Comparison of ENCODE assay signal across 10 cellular contexts in the genomic region with DNA sequence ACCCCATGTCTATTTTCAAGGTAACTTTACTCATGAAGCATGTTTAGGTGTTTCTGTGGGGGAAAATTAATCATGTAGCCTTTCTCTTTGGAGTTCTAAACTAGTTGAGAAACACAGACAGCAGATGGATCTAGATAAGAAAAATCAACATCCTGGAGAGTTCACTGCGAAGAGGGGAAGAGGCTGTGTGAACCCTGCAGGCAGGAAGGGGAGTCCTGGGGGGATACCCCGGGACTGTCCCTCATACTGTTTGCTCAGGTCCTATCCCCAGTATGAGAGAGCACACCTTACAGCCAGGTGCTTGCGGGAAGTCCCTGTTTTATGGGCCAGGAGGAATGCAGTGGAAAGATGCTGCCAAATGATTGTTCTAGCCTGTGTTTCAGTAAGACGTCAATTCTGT. TPM values are rescaled to one million over a fixed set of nuclear protein-coding genes. Genes with fewer than 3 reads are reported as not detected.
DNase-seq lines count a peak whose midpoint lies in the region; TF ChIP-seq lines count a peak whose summit lies in the region.
"Had no signal": no experiment of that assay in that cellular context is flagged by ENCODE, and none has a peak within 500 bp of the region (broad histone marks: within the 10 kb centered on the region; RNA-seq: fewer than 3 reads in every experiment).

No MANE protein-coding gene starts in this region.

- in situ Hi-C loops in transverse colon (cut with MboI; ENCODE audit: low pct_ligation_motif_present in 1 of 4, low pct_unique_long_range_greater_than_20kb in 1 of 4, low sequenced_read_pairs in 3 of 4): no loop called here
- in situ Hi-C loops in KBM-7 (cut with MboI; ENCODE audit: low pct_unique_long_range_greater_than_20kb, low sequenced_read_pairs): no loop called here

- 25% methylated on average over 4 of the region's 4 CpGs; no CpG with 5 or more reads in 1 of the 2 donors for WGBS in transverse colon (ENCODE audit: low coverage in 1 of 2), 2 donors
- WGBS in thyroid gland, 2 donors: 37 to 55% methylated on average over 4 of the region's 4 CpGs
- WGBS in spleen, 5 donors: 29 to 41% (median 36%) methylated on average over 4 of the region's 4 CpGs

- CTCF ChIA-PET in MCF 10A (lab: Yijun Ruan, JAX): interaction anchor here (0.6 kb wide), 1 partner anchor 118 kb away, joined by 4 read pairs; no protein-coding TSS in a partner anchor

- H3K27ac ChIP-seq in breast epithelium (no peak overlapping the region), KOPT-K1 (ENCODE audit: low read depth, low read length, poor library complexity, severe bottlenecking) (peak overlapping the region; percentile 29), colonic mucosa (no peak overlapping the region), transverse colon (peak overlapping the region in 2 of 4 donors; percentile 21 to 34), thyroid gland (no peak overlapping the region), spleen (peak overlapping the region in 2 of 8 donors; percentile 21 to 49)
- H3K27ac ChIP-seq: C4-2B had no signal

- no TSS peak for BruUV-seq in MCF 10A (replicated peaks; lab: Mats Ljungman, UMichigan)

- H3K4me1 Mint-ChIP-seq in MCF 10A (ENCODE audit: insufficient read depth, unreplicated experiment): peaks cover 22% of the 10 kb centered on the region

- no peaks in the 10 kb centered on the region for H3K27me3 Mint-ChIP-seq in MCF 10A (ENCODE audit: insufficient read depth, unreplicated experiment)

- H3K9me3 ChIP-seq in breast epithelium: no peaks in the 10 kb centered on the region
- no peaks in the 10 kb centered on the region for H3K9me3 ChIP-seq in KOPT-K1 (ENCODE audit: insufficient read depth, low read length, poor library complexity, severe bottlenecking)
- H3K9me3 ChIP-seq in colonic mucosa: no peaks in the 10 kb centered on the region
- H3K9me3 ChIP-seq in transverse colon: no peaks in the 10 kb centered on the region
- H3K9me3 ChIP-seq in thyroid gland: no peaks in the 10 kb centered on the region
- H3K9me3 ChIP-seq in spleen: no peaks in the 10 kb centered on the region

- POLR2A ChIA-PET in MCF 10A (lab: Yijun Ruan, JAX): interaction anchor here (1.0 kb wide), 1 partner anchor 33 kb away, joined by 5 read pairs; the partner anchor contains the start of gene CHMP4B

- intact Hi-C loops in MCF 10A (cut with micrococcal nuclease) (no loop called here), breast epithelium (cut with DNase I; ENCODE audit: low total_unique reads) (no loop called here), colonic mucosa (cut with DNase I) (no loop called here), transverse colon (cut with DNase I; ENCODE audit: low total_unique reads) (no loop called here), thyroid gland (cut with DNase I) (no loop called here), spleen (cut with DNase I; ENCODE audit: low total_unique reads) (no loop called here)

- TF ChIP-seq EP300 in transverse colon (IDR thresholded peaks at IDR 0.05; ENCODE audit: low read depth): no peak

- H3K4me1 ChIP-seq in breast epithelium (peaks cover 0 to 25% of the 10 kb centered on the region in 2 donors), colonic mucosa (peaks cover 38% of the 10 kb centered on the region), transverse colon (peaks cover 51 to 72% (median 67%) of the 10 kb centered on the region in 4 donors), thyroid gland (peaks cover 34 to 74% of the 10 kb centered on the region in 2 donors), spleen (peaks cover 24 to 95% (median 79%) of the 10 kb centered on the region in 6 donors)

- H3K9ac ChIP-seq in colonic mucosa (ENCODE audit: low read depth in 2 of 2, low read length in 2 of 2): no peak overlapping the region

- TF ChIP-seq CTCF in MCF 10A (IDR thresholded peaks at IDR 0.05; ENCODE audit: unreplicated experiment) (no peak), breast epithelium (IDR thresholded peaks at IDR 0.05) (no peak), colonic mucosa (IDR thresholded peaks at IDR 0.05) (no peak), transverse colon (IDR thresholded peaks at IDR 0.05) (no peak), thyroid gland (IDR thresholded peaks at IDR 0.05) (no peak), spleen (IDR thresholded peaks at IDR 0.05 in 8 of 11, conservative IDR thresholded peaks at IDR 0.05 in 3 of 11) (no peak)

- no peaks in the 10 kb centered on the region for H3K27me3 ChIP-seq in breast epithelium
- H3K27me3 ChIP-seq in colonic mucosa: no peaks in the 10 kb centered on the region
- no peaks in the 10 kb centered on the region for H3K27me3 ChIP-seq in transverse colon
- no peaks in the 10 kb centered on the region for H3K27me3 ChIP-seq in thyroid gland
- no peaks in the 10 kb centered on the region for H3K27me3 ChIP-seq in spleen (replicated peaks in 1 of 7)

- H3K36me3 Mint-ChIP-seq in MCF 10A (ENCODE audit: insufficient read depth, unreplicated experiment): peaks cover 19% of the 10 kb centered on the region

- peak overlapping the region; percentile 24 for H3K27ac Mint-ChIP-seq in MCF 10A (ENCODE audit: low read depth, unreplicated experiment)

- no peaks in the 10 kb centered on the region for H3K9me3 Mint-ChIP-seq in MCF 10A (ENCODE audit: unreplicated experiment)

- H3K4me3 ChIP-seq in breast epithelium (no peak overlapping the region), colonic mucosa (no peak overlapping the region), transverse colon (no peak overlapping the region), thyroid gland (replicated peaks in 1 of 3) (no peak overlapping the region), spleen (no peak overlapping the region)

- TF ChIP-seq POLR2A in breast epithelium (IDR thresholded peaks at IDR 0.05) (no peak), transverse colon (IDR thresholded peaks at IDR 0.05) (no peak), thyroid gland (IDR thresholded peaks at IDR 0.05) (no peak), spleen (IDR thresholded peaks at IDR 0.05) (no peak)

- H3K36me3 ChIP-seq in breast epithelium (no peaks in the 10 kb centered on the region), KOPT-K1 (ENCODE audit: insufficient read depth, low read length) (peaks cover 8% of the 10 kb centered on the region), colonic mucosa (no peaks in the 10 kb centered on the region), transverse colon (no peaks in the 10 kb centered on the region), thyroid gland (no peaks in the 10 kb centered on the region), spleen (peaks cover 0 to 14% (median 7%) of the 10 kb centered on the region in 6 donors)

- no peak overlapping the region for H3K4me3 Mint-ChIP-seq in MCF 10A (ENCODE audit: unreplicated experiment)

- DNase-seq in MCF 10A (ENCODE audit: unreplicated experiment): no peak
- no peak for DNase-seq in breast epithelium (ENCODE audit: low spot score in 2 of 2)
- peak; percentile 42 for DNase-seq in colonic mucosa
- DNase-seq in transverse colon: peak; percentile 42
- no peak for DNase-seq in thyroid gland
- no peak for DNase-seq in spleen
- DNase-seq in KBM-7: no peak
- DNase-seq: cortex of kidney had no signal

RNA-seq across cellular contexts. Expression of gene CHMP4B, which starts 32.7 kb away (rescaled TPM):
- total RNA-seq in MCF 10A (2022) (77.6 and 95.2 TPM in 2 replicates), breast epithelium (100 to 1,000 TPM in 1 of 3 donors, 10 to 100 TPM in 2; 76.4 to 106 (median 95.4) TPM), colonic mucosa (100 to 1,000 TPM; 165 to 227 TPM), transverse colon (100 to 1,000 TPM; 182 to 263 (median 213) TPM), thyroid gland (10 to 100 TPM; 70.3 to 93.5 (median 85.7) TPM), spleen (10 to 100 TPM; 44.9 to 79.1 (median 71.8) TPM)
- 100 to 1,000 TPM in 1 of 3 donors, 10 to 100 TPM in 2; 75.0 to 118 (median 89.9) TPM for polyA plus RNA-seq in spleen

Comparison
In these comparisons a context has a peak if more than half of its experiments do, and no peak if none do; other contexts are left out.
1. DNase-seq: peak in colonic mucosa (single experiment) and transverse colon (single experiment); none in MCF 10A (single experiment), breast epithelium (0 of 2), thyroid gland (0 of 2), spleen (single experiment) and KBM-7 (single experiment).